10 cellular contexts compared by ENCODE assay signal in genomic region chr1:180926164-180926981, GRCh38. TPM values are rescaled to one million over a fixed set of nuclear protein-coding genes. Genes with fewer than 3 reads are reported as not detected.
DNase-seq lines count a peak whose midpoint lies in the region; ATAC-seq and TF ChIP-seq lines count a peak whose summit lies in the region.
"Had no signal": no experiment of that assay in that cellular context is flagged by ENCODE, and none has a peak within 500 bp of the region (broad histone marks: within the 10 kb centered on the region; RNA-seq: fewer than 3 reads in every experiment).

No MANE protein-coding gene starts in this region.

- DNase-seq in Daoy (ENCODE audit: low read depth) (peak; percentile 37), hepatocyte (ENCODE audit: low spot score) (peak; percentile 71), smooth muscle cell of the brain vasculature (ENCODE audit: low read depth, low spot score) (peak; percentile 49), RKO (ENCODE audit: low spot score) (no peak)
- peak; percentile 30 for DNase-seq in activated CD8-positive, alpha-beta T cell treated with anti-CD3 and anti-CD28 coated beads, Interleukin-2, amount 10 ng/mL, durations not matched to agents 7 days and 5 days

- no peak overlapping the region for H3K4me3 Mint-ChIP-seq in activated CD8-positive, alpha-beta T cell treated with anti-CD3 and anti-CD28 coated beads, Interleukin-2, amount 10 ng/mL, durations not matched to agents 7 days and 5 days

- H2AFZ ChIP-seq in hepatocyte, result no peak overlapping the region

- peaks cover 2% of the 10 kb centered on the region for H3K27me3 Mint-ChIP-seq in activated CD8-positive, alpha-beta T cell treated with anti-CD3 and anti-CD28 coated beads, Interleukin-2, amount 10 ng/mL, durations not matched to agents 7 days and 5 days (ENCODE audit: low read depth)

- CTCF ChIA-PET in activated CD8-positive, alpha-beta T cell treated with anti-CD3 and anti-CD28 coated beads, Interleukin-2, amount 10 ng/mL, durations not matched to agents 7 days and 5 days (lab: Charles Lee), result interaction anchor here (1.6 to 1.7 kb wide), 2 partner anchors 111 to 392 kb away, joined by 3 to 4 read pairs; no protein-coding TSS in a partner anchor

- H3K36me3 Mint-ChIP-seq in activated CD8-positive, alpha-beta T cell treated with anti-CD3 and anti-CD28 coated beads, Interleukin-2, amount 10 ng/mL, durations not matched to agents 7 days and 5 days (ENCODE audit: low read depth), result no peaks in the 10 kb centered on the region
- H3K36me3 Mint-ChIP-seq: activated naive CD4-positive, alpha-beta T cell treated with anti-CD3 and anti-CD28 coated beads, Interleukin-2, amount 50 U/mL, for 72 hours had no signal

- H3K4me2 ChIP-seq in hepatocyte, result peak overlapping the region; percentile 61

- 36% methylated on average over 14 of the region's 14 CpGs for WGBS in hepatocyte (ENCODE audit: low lambda C conversion rate, missing lambda C conversion rate)

- H3K9me3 Mint-ChIP-seq in activated CD8-positive, alpha-beta T cell treated with anti-CD3 and anti-CD28 coated beads, Interleukin-2, amount 10 ng/mL, durations not matched to agents 7 days and 5 days (ENCODE audit: insufficient read depth), result no peaks in the 10 kb centered on the region
- H3K9me3 Mint-ChIP-seq: activated naive CD4-positive, alpha-beta T cell treated with anti-CD3 and anti-CD28 coated beads, Interleukin-2, amount 50 U/mL, for 72 hours had no signal

- H3K27me3 ChIP-seq in hepatocyte, result no peaks in the 10 kb centered on the region

- no peaks in the 10 kb centered on the region for H3K36me3 ChIP-seq in hepatocyte (replicated peaks; ENCODE audit: insufficient read depth, low read depth)

- TF ChIP-seq CTCF in hepatocyte (IDR thresholded peaks at IDR 0.05; ENCODE audit: poor library complexity), result no peak

- H3K27ac ChIP-seq in hepatocyte, result peak overlapping the region; percentile 91

- no peaks in the 10 kb centered on the region for H4K20me1 ChIP-seq in hepatocyte (ENCODE audit: insufficient read depth, poor library complexity, severe bottlenecking)

- no peaks in the 10 kb centered on the region for H3K9me3 ChIP-seq in hepatocyte (ENCODE audit: low read depth)

- H3K27ac Mint-ChIP-seq in activated CD8-positive, alpha-beta T cell treated with anti-CD3 and anti-CD28 coated beads, Interleukin-2, amount 10 ng/mL, durations not matched to agents 7 days and 5 days, result no peak overlapping the region
- H3K27ac Mint-ChIP-seq: activated naive CD4-positive, alpha-beta T cell treated with anti-CD3 and anti-CD28 coated beads, Interleukin-2, amount 50 U/mL, for 72 hours had no signal

- peaks cover 10% of the 10 kb centered on the region for H3K4me1 Mint-ChIP-seq in activated CD8-positive, alpha-beta T cell treated with anti-CD3 and anti-CD28 coated beads, Interleukin-2, amount 10 ng/mL, durations not matched to agents 7 days and 5 days (ENCODE audit: low read depth)

- POLR2A ChIA-PET in activated CD8-positive, alpha-beta T cell treated with anti-CD3 and anti-CD28 coated beads, Interleukin-2, amount 10 ng/mL, durations not matched to agents 7 days and 5 days (lab: Charles Lee), result no interaction called here

- ATAC-seq in HG03571 (IDR thresholded peaks at IDR 0.05; ENCODE audit: unreplicated experiment) (peak; percentile 71), HG02610 (IDR thresholded peaks at IDR 0.05; ENCODE audit: unreplicated experiment) (no peak), GM19351 (IDR thresholded peaks at IDR 0.05; ENCODE audit: unreplicated experiment) (no peak)
- ATAC-seq in activated CD8-positive, alpha-beta T cell treated with anti-CD3 and anti-CD28 coated beads, Interleukin-2, amount 10 ng/mL, durations not matched to agents 7 days and 5 days, result peak; percentile 69
- ATAC-seq: HCT116 had no signal

- H3K79me2 ChIP-seq in hepatocyte, result no peaks in the 10 kb centered on the region

- no peaks in the 10 kb centered on the region for H3K9me2 ChIP-seq in hepatocyte (replicated peaks; ENCODE audit: insufficient read depth)

- H3K4me3 ChIP-seq in hepatocyte, result no peak overlapping the region

- H3K4me1 ChIP-seq in hepatocyte (ENCODE audit: insufficient read depth), result peaks cover 47% of the 10 kb centered on the region

RNA-seq across cellular contexts. Expression of gene KIAA1614, which starts 13.7 kb away (rescaled TPM):
- 0.48 and 0.57 TPM in 2 replicates for total RNA-seq in Daoy (2014; rRNA removed; shearing (Covaris generic))
- under 1 TPM; 0.13 to 0.21 TPM for total RNA-seq in activated CD8-positive, alpha-beta T cell treated with anti-CD3 and anti-CD28 coated beads, Interleukin-2, amount 10 ng/mL, durations not matched to agents 7 days and 5 days
- total RNA-seq in hepatocyte, result 2.6 and 3.0 TPM in 2 replicates
- 2.5 and 2.9 TPM in 2 replicates for polyA plus RNA-seq in hepatocyte

Comparison
In these comparisons a context has a peak if more than half of its experiments do, and no peak if none do; other contexts are left out.
1. ATAC-seq: peak in HG03571 (single experiment) and activated CD8-positive, alpha-beta T cell treated with anti-CD3 and anti-CD28 coated beads, Interleukin-2, amount 10 ng/mL, durations not matched to agents 7 days and 5 days (single experiment); none in HG02610 (single experiment) and GM19351 (single experiment).